ENCODE assay signal across 9 cellular contexts in the genomic region with DNA sequence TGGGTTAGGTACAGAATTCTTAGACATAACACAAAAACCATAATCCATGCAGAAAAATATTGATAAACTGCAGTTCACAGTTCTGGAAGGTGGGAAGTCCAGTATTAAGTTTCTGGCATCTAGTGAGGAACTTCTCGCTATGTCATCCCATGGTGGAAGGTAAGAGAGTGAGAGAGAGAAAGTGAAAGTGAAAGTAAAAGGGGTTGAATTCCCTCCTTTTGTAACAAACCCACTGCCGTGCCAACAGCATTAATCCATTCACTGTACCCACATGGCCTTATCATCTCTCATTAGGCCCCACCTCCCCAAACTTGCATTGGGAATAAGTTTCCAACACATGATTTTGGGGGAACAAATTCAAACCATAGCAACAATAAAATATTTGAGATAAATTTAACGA. TPM values are rescaled to one million over a fixed set of nuclear protein-coding genes. Genes with fewer than 3 reads are reported as not detected.
DNase-seq lines count a peak whose midpoint lies in the region; ATAC-seq and TF ChIP-seq lines count a peak whose summit lies in the region.
"Had no signal": no experiment of that assay in that cellular context is flagged by ENCODE, and none has a peak within 500 bp of the region (broad histone marks: within the 10 kb centered on the region; RNA-seq: fewer than 3 reads in every experiment).

No MANE protein-coding gene starts in this region.

- H3K4me3 Mint-ChIP-seq in activated T-cell treated with anti-CD3 and anti-CD28 coated beads, Interleukin-2, amount 50 U/mL, for 4 hours = peak overlapping the region; percentile 74

- no peak for TF ChIP-seq POLR2A in vagina (IDR thresholded peaks at IDR 0.05)

- H3K27me3 ChIP-seq in OCI-LY1 (ENCODE audit: insufficient read depth, low read length) (no peaks in the 10 kb centered on the region), smooth muscle cell (ENCODE audit: low read depth) (no peaks in the 10 kb centered on the region), vagina (no peaks in the 10 kb centered on the region)

- H3K9me2 ChIP-seq in OCI-LY1 (ENCODE audit: low read depth, low read length) = no peaks in the 10 kb centered on the region

- ATAC-seq in activated T-cell treated with anti-CD3 and anti-CD28 coated beads, Interleukin-2, amount 50 U/mL, for 4 hours = peak in 1 of 2 donors; percentile 48

- H3K4me2 ChIP-seq in OCI-LY1 (ENCODE audit: low read length) (0 out of 2 replicates have a peak overlapping the region, but pooled peaks have one; percentile 25), smooth muscle cell (peak overlapping the region; percentile 60)

- H3K27me3 Mint-ChIP-seq in activated T-cell treated with anti-CD3 and anti-CD28 coated beads, Interleukin-2, amount 50 U/mL, for 4 hours (ENCODE audit: low read depth) = no peaks in the 10 kb centered on the region

- H4K20me1 ChIP-seq in OCI-LY1 (ENCODE audit: insufficient read depth, low read length) (no peaks in the 10 kb centered on the region), smooth muscle cell (ENCODE audit: low read depth) (no peaks in the 10 kb centered on the region)

- H3K9ac ChIP-seq in OCI-LY1 (ENCODE audit: low read length) (no peak overlapping the region), smooth muscle cell (ENCODE audit: low read depth) (no peak overlapping the region)

- H3K4me3 ChIP-seq in OCI-LY1 (ENCODE audit: low read depth, low read length, poor library complexity, severe bottlenecking) = peak overlapping the region; percentile 19
- H3K4me3 ChIP-seq in epithelial cell of proximal tubule (ENCODE audit: low read depth, low read length) = peak overlapping the region; percentile 7
- peak overlapping the region; percentile 20 for H3K4me3 ChIP-seq in smooth muscle cell
- H3K4me3 ChIP-seq in vagina = peak overlapping the region in 1 of 2 donors; percentile 13

- TF ChIP-seq CTCF in OCI-LY1 (IDR thresholded peaks at IDR 0.05; ENCODE audit: low read length) = no peak
- TF ChIP-seq CTCF in epithelial cell of proximal tubule (conservative IDR thresholded peaks at IDR 0.05; ENCODE audit: low read depth, low read length) = no peak
- no peak for TF ChIP-seq CTCF in smooth muscle cell (IDR thresholded peaks at IDR 0.05; ENCODE audit: borderline replicate concordance, insufficient read depth, poor library complexity, severe bottlenecking)
- no peak for TF ChIP-seq CTCF in vagina (IDR thresholded peaks at IDR 0.05)

- H3K79me2 ChIP-seq in OCI-LY1 (ENCODE audit: insufficient read depth, low read length) (no peaks in the 10 kb centered on the region), smooth muscle cell (ENCODE audit: low read depth) (no peaks in the 10 kb centered on the region)

- intact Hi-C loops in vagina (cut with DNase I) = no loop called here

- H3K4me1 ChIP-seq in OCI-LY1 (ENCODE audit: insufficient read depth, low read length, severe bottlenecking) (no peaks in the 10 kb centered on the region), smooth muscle cell (ENCODE audit: low read depth) (no peaks in the 10 kb centered on the region), vagina (peaks cover 6% of the 10 kb centered on the region)

- no peak overlapping the region for H2AFZ ChIP-seq in OCI-LY1 (ENCODE audit: low read length)
- H2AFZ ChIP-seq in smooth muscle cell (ENCODE audit: low read depth) = no peak overlapping the region

- DNase-seq in activated T-cell treated with anti-CD3 and anti-CD28 coated beads, Interleukin-2, amount 50 U/mL, for 4 hours = no peak
- no peak for DNase-seq in activated T-cell treated with anti-CD3 and anti-CD28 coated beads, Interleukin-2, amount 50 U/mL, for 1 hour
- DNase-seq in epithelial cell of proximal tubule (ENCODE audit: low read depth) (no peak), smooth muscle cell (lab: John Stamatoyannopoulos, UW; ENCODE audit: unreplicated experiment) (no peak), NCI-H146 treated with DMSO at 0.1 percent for 48 hours (lab: John Stamatoyannopoulos, UW; ENCODE audit: unreplicated experiment) (no peak), HCEC 1CT (no peak), vagina (ENCODE audit: extremely low spot score in 2 of 2) (no peak)
- DNase-seq: NCI-H524 treated with DMSO at 0.1 percent for 48 hours had no signal

- H3K36me3 Mint-ChIP-seq in activated T-cell treated with anti-CD3 and anti-CD28 coated beads, Interleukin-2, amount 50 U/mL, for 4 hours (ENCODE audit: insufficient read depth) = peaks cover 7% of the 10 kb centered on the region

- H3K36me3 ChIP-seq in OCI-LY1 (ENCODE audit: insufficient read depth, low read length) (no peaks in the 10 kb centered on the region), smooth muscle cell (ENCODE audit: low read depth) (no peaks in the 10 kb centered on the region), vagina (no peaks in the 10 kb centered on the region)

- WGBS in smooth muscle cell (ENCODE audit: low lambda C conversion rate) = 84% methylated on average over 3 of the region's 3 CpGs

- peaks cover 21% of the 10 kb centered on the region for H3K9me3 Mint-ChIP-seq in activated T-cell treated with anti-CD3 and anti-CD28 coated beads, Interleukin-2, amount 50 U/mL, for 4 hours

- no peak overlapping the region for H3K27ac ChIP-seq in OCI-LY1 (ENCODE audit: low read depth, low read length, poor library complexity, severe bottlenecking)
- no peak overlapping the region for H3K27ac ChIP-seq in smooth muscle cell (ENCODE audit: low read depth)
- H3K27ac ChIP-seq in vagina = no peak overlapping the region

- H3K4me1 Mint-ChIP-seq in activated T-cell treated with anti-CD3 and anti-CD28 coated beads, Interleukin-2, amount 50 U/mL, for 4 hours (ENCODE audit: low read depth) = peaks cover 17% of the 10 kb centered on the region

- no peaks in the 10 kb centered on the region; the same call in 1 of the 2 replicates for H3F3A ChIP-seq in OCI-LY1 (ENCODE audit: insufficient read depth, low read length)
- H3F3A ChIP-seq in smooth muscle cell (ENCODE audit: low read depth) = no peaks in the 10 kb centered on the region

- H3K9me3 ChIP-seq in OCI-LY1 (ENCODE audit: low read length) (peaks cover 27% of the 10 kb centered on the region; the same call in 1 of the 2 replicates), smooth muscle cell (replicated peaks; ENCODE audit: low read depth) (no peaks in the 10 kb centered on the region), vagina (no peaks in the 10 kb centered on the region)

RNA-seq across cellular contexts. Expression of a gene that starts 17.1 kb away (rescaled TPM):
- 10 to 100 TPM in 1 of 3 donors, 1 to 10 TPM in 2; 7.7 to 10.1 (median 8.0) TPM for total RNA-seq in activated T-cell treated with anti-CD3 and anti-CD28 coated beads, Interleukin-2, amount 50 U/mL, for 4 hours
- total RNA-seq in epithelial cell of proximal tubule = 4.2 and 5.0 TPM in 2 replicates
- 1.4 and 2.9 TPM in 2 replicates for total RNA-seq in smooth muscle cell
- 1.8 and 2.9 TPM in 2 replicates for polyA plus RNA-seq in smooth muscle cell
- total RNA-seq in vagina = 5.4 TPM

RNA-seq across cellular contexts. Expression of a gene that starts 25.3 kb away (rescaled TPM):
- total RNA-seq in activated T-cell treated with anti-CD3 and anti-CD28 coated beads, Interleukin-2, amount 50 U/mL, for 4 hours = 10 to 100 TPM; 17.8 to 23.6 (median 22.4) TPM
- total RNA-seq in epithelial cell of proximal tubule = 25.8 and 32.1 TPM in 2 replicates
- 26.6 and 40.6 TPM in 2 replicates for total RNA-seq in smooth muscle cell
- polyA plus RNA-seq in smooth muscle cell = 30.9 and 36.3 TPM in 2 replicates
- 51.1 TPM for total RNA-seq in vagina

RNA-seq across cellular contexts. Expression of a gene that starts 48.9 kb away (rescaled TPM):
- total RNA-seq in activated T-cell treated with anti-CD3 and anti-CD28 coated beads, Interleukin-2, amount 50 U/mL, for 4 hours = 1 to 10 TPM; 6.7 to 8.9 (median 8.3) TPM
- total RNA-seq in epithelial cell of proximal tubule (4.4 and 8.5 TPM in 2 replicates), smooth muscle cell (4.5 and 5.4 TPM in 2 replicates), vagina (3.2 TPM)
- 1.9 and 2.6 TPM in 2 replicates for polyA plus RNA-seq in smooth muscle cell
